26 cellular contexts compared by ENCODE assay signal in the genomic region with DNA sequence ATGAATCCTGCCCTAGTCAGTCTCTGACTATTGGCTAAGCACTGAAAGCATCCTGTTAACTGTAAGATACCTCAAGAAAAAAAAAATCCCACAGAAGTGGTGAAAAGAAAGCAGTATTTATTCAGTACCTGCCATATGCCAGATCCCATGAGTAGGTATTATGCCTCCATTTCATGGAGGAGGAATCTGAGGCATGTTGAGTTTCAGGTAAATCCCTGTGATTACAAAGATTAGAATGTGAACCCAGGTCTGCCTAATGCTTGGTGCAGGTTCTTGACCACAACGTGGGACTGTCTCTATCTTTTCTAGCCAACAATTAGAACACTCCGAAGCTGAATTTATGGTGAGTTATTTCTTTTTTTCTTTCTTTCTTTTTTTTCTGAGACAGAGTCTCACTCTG. TPM values are rescaled to one million over a fixed set of nuclear protein-coding genes. Genes with fewer than 3 reads are reported as not detected.
"Had no signal": no experiment of that assay in that cellular context is flagged by ENCODE, and none has a peak within 500 bp of the region (broad histone marks: within the 10 kb centered on the region; RNA-seq: fewer than 3 reads in every experiment).

No MANE protein-coding gene starts in this region.

- ATAC-seq: effector memory CD8-positive, alpha-beta T cell; esophagus mucosa; gastroesophageal sphincter; heart left ventricle; left lung; left ventricle myocardium superior; lower lobe of right lung; naive thymus-derived CD4-positive, alpha-beta T cell had no signal

- H3K36me3 ChIP-seq: colonic mucosa, gastroesophageal sphincter, heart left ventricle, left lung, lower lobe of right lung had no signal

- H3K4me1 ChIP-seq: colonic mucosa, esophagus squamous epithelium, gastroesophageal sphincter, left lung, lower lobe of right lung had no signal

- H2AFZ ChIP-seq: hepatocyte had no signal

- DNase-seq: colonic mucosa; cortex of kidney; effector CD8-positive, alpha-beta T cell; effector memory CD8-positive, alpha-beta T cell; endodermal cell; erythroblast; esophagus squamous epithelium; foreskin fibroblast; heart left ventricle; hypothalamus; immature natural killer cell; islet precursor cell; left lung; left ventricle myocardium superior; lower lobe of right lung; mesendoderm; midbrain; naive thymus-derived CD4-positive, alpha-beta T cell had no signal

- H3K4me3 ChIP-seq: colonic mucosa, esophagus squamous epithelium, gastroesophageal sphincter, heart left ventricle, hepatocyte, left lung, lower lobe of right lung had no signal

- H3K27me3 ChIP-seq: colonic mucosa, esophagus squamous epithelium, gastroesophageal sphincter, heart left ventricle, hepatocyte, left lung had no signal

- FAIRE-seq: endometrium, frontal cortex had no signal

- H3K9me3 ChIP-seq: colonic mucosa, esophagus squamous epithelium, gastroesophageal sphincter, heart left ventricle, left lung, lower lobe of right lung had no signal

- H3K27ac ChIP-seq: colonic mucosa, epithelial cell of prostate, esophagus squamous epithelium, gastroesophageal sphincter, heart left ventricle, hepatocyte, left lung, lower lobe of right lung had no signal

- H3K4me2 ChIP-seq: hepatocyte had no signal

RNA-seq across cellular contexts. Expression of gene SH3RF2, which starts 30.9 kb away (rescaled TPM):
- total RNA-seq: dermis microvascular lymphatic vessel endothelial cell, lung microvascular endothelial cell had no signal
- polyA plus RNA-seq: immature natural killer cell; naive thymus-derived CD4-positive, alpha-beta T cell had no signal
